ENCODE assay signal across 1 cellular context in the genomic region with DNA sequence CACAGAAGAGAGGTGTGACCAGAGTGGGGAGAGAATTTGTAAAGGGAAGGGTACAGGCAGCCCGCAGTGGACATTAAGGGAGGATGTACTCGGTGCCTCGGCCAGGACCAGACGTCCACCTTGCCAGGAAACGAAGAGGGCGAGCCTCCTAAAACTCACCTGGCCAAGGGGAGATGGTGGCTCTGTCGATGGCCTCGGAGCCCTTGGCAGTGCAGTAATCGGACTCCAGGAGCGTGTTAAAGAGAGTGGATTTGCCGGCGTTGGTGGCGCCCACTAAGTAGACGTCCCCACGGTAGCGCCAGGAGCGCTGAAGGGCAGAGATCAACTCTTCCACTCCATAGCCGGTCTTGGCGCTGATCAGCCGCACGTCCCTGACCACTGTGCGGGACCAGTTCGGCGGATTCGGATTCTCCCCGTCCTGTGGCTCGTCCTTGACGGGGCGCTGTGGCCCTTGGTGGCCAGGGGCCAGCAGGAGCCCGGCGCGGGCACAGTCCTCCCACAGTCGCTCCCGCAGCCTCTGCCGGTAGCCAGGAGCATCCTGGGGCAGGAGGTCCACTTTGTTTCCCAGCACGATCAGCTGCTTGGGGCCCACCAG.
TF ChIP-seq lines count a peak whose summit lies in the region.

No MANE protein-coding gene starts in this region.

TF ChIP-seq in H1, 55 proteins besides CTCF, POLR2A, EP300 and RAD21:
- TF ChIP-seq KDM1A (IDR thresholded peaks at IDR 0.05; ENCODE audit: borderline replicate concordance, low read length) (no peak), BACH1 (IDR thresholded peaks at IDR 0.05; ENCODE audit: low read length) (no peak)
- TF ChIP-seq, protein P1, sequence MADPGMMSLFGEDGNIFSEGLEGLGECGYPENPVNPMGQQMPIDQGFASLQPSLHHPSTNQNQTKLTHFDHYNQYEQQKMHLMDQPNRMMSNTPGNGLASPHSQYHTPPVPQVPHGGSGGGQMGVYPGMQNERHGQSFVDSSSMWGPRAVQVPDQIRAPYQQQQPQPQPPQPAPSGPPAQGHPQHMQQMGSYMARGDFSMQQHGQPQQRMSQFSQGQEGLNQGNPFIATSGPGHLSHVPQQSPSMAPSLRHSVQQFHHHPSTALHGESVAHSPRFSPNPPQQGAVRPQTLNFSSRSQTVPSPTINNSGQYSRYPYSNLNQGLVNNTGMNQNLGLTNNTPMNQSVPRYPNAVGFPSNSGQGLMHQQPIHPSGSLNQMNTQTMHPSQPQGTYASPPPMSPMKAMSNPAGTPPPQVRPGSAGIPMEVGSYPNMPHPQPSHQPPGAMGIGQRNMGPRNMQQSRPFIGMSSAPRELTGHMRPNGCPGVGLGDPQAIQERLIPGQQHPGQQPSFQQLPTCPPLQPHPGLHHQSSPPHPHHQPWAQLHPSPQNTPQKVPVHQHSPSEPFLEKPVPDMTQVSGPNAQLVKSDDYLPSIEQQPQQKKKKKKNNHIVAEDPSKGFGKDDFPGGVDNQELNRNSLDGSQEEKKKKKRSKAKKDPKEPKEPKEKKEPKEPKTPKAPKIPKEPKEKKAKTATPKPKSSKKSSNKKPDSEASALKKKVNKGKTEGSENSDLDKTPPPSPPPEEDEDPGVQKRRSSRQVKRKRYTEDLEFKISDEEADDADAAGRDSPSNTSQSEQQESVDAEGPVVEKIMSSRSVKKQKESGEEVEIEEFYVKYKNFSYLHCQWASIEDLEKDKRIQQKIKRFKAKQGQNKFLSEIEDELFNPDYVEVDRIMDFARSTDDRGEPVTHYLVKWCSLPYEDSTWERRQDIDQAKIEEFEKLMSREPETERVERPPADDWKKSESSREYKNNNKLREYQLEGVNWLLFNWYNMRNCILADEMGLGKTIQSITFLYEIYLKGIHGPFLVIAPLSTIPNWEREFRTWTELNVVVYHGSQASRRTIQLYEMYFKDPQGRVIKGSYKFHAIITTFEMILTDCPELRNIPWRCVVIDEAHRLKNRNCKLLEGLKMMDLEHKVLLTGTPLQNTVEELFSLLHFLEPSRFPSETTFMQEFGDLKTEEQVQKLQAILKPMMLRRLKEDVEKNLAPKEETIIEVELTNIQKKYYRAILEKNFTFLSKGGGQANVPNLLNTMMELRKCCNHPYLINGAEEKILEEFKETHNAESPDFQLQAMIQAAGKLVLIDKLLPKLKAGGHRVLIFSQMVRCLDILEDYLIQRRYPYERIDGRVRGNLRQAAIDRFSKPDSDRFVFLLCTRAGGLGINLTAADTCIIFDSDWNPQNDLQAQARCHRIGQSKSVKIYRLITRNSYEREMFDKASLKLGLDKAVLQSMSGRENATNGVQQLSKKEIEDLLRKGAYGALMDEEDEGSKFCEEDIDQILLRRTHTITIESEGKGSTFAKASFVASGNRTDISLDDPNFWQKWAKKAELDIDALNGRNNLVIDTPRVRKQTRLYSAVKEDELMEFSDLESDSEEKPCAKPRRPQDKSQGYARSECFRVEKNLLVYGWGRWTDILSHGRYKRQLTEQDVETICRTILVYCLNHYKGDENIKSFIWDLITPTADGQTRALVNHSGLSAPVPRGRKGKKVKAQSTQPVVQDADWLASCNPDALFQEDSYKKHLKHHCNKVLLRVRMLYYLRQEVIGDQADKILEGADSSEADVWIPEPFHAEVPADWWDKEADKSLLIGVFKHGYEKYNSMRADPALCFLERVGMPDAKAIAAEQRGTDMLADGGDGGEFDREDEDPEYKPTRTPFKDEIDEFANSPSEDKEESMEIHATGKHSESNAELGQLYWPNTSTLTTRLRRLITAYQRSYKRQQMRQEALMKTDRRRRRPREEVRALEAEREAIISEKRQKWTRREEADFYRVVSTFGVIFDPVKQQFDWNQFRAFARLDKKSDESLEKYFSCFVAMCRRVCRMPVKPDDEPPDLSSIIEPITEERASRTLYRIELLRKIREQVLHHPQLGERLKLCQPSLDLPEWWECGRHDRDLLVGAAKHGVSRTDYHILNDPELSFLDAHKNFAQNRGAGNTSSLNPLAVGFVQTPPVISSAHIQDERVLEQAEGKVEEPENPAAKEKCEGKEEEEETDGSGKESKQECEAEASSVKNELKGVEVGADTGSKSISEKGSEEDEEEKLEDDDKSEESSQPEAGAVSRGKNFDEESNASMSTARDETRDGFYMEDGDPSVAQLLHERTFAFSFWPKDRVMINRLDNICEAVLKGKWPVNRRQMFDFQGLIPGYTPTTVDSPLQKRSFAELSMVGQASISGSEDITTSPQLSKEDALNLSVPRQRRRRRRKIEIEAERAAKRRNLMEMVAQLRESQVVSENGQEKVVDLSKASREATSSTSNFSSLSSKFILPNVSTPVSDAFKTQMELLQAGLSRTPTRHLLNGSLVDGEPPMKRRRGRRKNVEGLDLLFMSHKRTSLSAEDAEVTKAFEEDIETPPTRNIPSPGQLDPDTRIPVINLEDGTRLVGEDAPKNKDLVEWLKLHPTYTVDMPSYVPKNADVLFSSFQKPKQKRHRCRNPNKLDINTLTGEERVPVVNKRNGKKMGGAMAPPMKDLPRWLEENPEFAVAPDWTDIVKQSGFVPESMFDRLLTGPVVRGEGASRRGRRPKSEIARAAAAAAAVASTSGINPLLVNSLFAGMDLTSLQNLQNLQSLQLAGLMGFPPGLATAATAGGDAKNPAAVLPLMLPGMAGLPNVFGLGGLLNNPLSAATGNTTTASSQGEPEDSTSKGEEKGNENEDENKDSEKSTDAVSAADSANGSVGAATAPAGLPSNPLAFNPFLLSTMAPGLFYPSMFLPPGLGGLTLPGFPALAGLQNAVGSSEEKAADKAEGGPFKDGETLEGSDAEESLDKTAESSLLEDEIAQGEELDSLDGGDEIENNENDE (IDR thresholded peaks at IDR 0.05; ENCODE audit: insufficient replicate concordance, low read length): no peak
